Comparison of ENCODE assay signal across 14 cellular contexts in the genomic region with DNA sequence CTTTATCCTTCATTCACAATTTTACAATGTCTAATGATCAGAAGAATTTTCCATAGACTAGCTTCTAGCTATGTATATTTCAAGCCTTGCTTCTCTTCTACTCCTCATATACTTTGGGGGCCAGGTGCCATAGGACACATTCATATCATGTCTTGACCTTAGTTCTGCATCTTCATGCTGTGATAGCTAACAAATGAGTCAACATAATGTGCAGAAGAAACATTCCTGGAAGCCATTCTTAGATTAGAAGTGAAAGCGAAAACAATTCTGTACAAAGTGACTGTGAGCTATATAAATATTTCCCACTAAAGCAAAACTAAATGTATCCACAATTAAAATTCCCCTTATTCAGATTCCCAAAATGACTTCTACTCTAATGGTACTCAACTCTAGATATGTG.
DNase-seq lines count a peak whose midpoint lies in the region; ATAC-seq and TF ChIP-seq lines count a peak whose summit lies in the region.
"Had no signal": no experiment of that assay in that cellular context is flagged by ENCODE, and none has a peak within 500 bp of the region (broad histone marks: within the 10 kb centered on the region; RNA-seq: fewer than 3 reads in every experiment).

No MANE protein-coding gene starts in this region.

- no peaks in the 10 kb centered on the region for H3K27me3 ChIP-seq in esophagus squamous epithelium

- intact Hi-C loops in esophagus squamous epithelium (cut with DNase I), result no loop called here

- in situ Hi-C loops in GM13976 (cut with MboI; ENCODE audit: low sequenced_read_pairs, unreplicated experiment), result no loop called here

- no peak for TF ChIP-seq CTCF in GM13976 (IDR thresholded peaks at IDR 0.05; ENCODE audit: borderline replicate concordance, control extremely low read depth, extremely low read depth, insufficient read depth, missing control alignments)
- TF ChIP-seq CTCF in GM20000 (IDR thresholded peaks at IDR 0.05; ENCODE audit: extremely low read depth, missing control alignments), result no peak
- no peak for TF ChIP-seq CTCF in esophagus squamous epithelium (IDR thresholded peaks at IDR 0.05)

- TF ChIP-seq POLR2A in esophagus squamous epithelium (IDR thresholded peaks at IDR 0.05), result no peak
- no peak for TF ChIP-seq POLR2A in erythroblast (IDR thresholded peaks at IDR 0.05; ENCODE audit: low read length)

- no peak overlapping the region for H3K4me3 ChIP-seq in esophagus squamous epithelium

- no peaks in the 10 kb centered on the region for H3K4me1 ChIP-seq in esophagus squamous epithelium

- 87 to 93% methylated on average over 1 of the region's 1 CpG for WGBS in esophagus squamous epithelium, 2 donors

- no peak overlapping the region for H3K27ac ChIP-seq in esophagus squamous epithelium
- H3K27ac ChIP-seq: VCaP had no signal

- no peaks in the 10 kb centered on the region for H3K9me3 ChIP-seq in esophagus squamous epithelium

- DNase-seq in GM13976 (ENCODE audit: low spot score) (peak; percentile 11), GM20000 (ENCODE audit: low spot score) (peak; percentile 10), dedifferentiated amniotic fluid mesenchymal stem cell (ENCODE audit: extremely low spot score) (peak; percentile 19), esophagus squamous epithelium (lab: John Stamatoyannopoulos, UW) (no peak), DMS79 (lab: John Stamatoyannopoulos, UW) (no peak), erythroblast (lab: John Stamatoyannopoulos, UW) (no peak), NCI-H345 (lab: John Stamatoyannopoulos, UW) (no peak)
- DNase-seq: activated naive CD4-positive, alpha-beta T cell treated with Interleukin-2 at 50 U/mL for 16 hours; effector memory CD4-positive, alpha-beta T cell; NCI-H1092; nephron progenitor cell; stimulated activated CD4-positive, alpha-beta T cell treated with anti-CD3 and anti-CD28 coated beads, Interleukin-4, amount 100 ng/mL, for 24 hours had no signal

- ATAC-seq in HG03060 (IDR thresholded peaks at IDR 0.05; ENCODE audit: low read depth, unreplicated experiment), result peak; percentile 64

- H3K36me3 ChIP-seq in esophagus squamous epithelium, result no peaks in the 10 kb centered on the region

Comparison
In these comparisons a context has a peak if more than half of its experiments do, and no peak if none do; other contexts are left out.
1. DNase-seq: peak in GM13976 (single experiment), GM20000 (single experiment) and dedifferentiated amniotic fluid mesenchymal stem cell (single experiment); none in esophagus squamous epithelium (single experiment), DMS79 (single experiment), erythroblast (0 of 2) and NCI-H345 (single experiment).